ENCODE assay signal across 8 cellular contexts in the genomic region with DNA sequence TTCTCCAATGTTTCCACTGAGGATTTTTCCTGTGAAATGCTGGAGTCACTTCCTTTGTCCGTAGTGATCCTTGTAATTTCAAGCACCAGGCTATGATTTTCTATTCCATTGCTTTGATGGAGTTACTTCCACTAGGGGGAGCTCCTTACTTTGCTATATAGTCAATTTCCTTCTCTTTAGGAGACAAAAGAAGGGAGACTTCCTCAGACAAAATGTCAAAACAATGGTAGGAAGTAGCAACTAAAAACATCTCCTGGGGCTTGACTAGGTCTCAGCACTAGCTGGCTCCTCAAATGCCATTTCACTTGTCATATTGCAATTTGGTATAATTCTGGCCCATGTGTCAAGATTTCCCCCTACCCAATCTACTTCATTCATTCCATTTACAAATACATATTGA. TPM values are rescaled to one million over a fixed set of nuclear protein-coding genes. Genes with fewer than 3 reads are reported as not detected.
DNase-seq lines count a peak whose midpoint lies in the region; ATAC-seq, FAIRE-seq and TF ChIP-seq lines count a peak whose summit lies in the region.

No MANE protein-coding gene starts in this region.

- in situ Hi-C loops in G401 (cut with HindIII; ENCODE audit: low sequenced_read_pairs): no loop called here

- H3F3A ChIP-seq in Loucy (ENCODE audit: low read depth): no peaks in the 10 kb centered on the region
- H3F3A ChIP-seq in neural cell (ENCODE audit: insufficient read depth, low read length, poor library complexity, severe bottlenecking): no peaks in the 10 kb centered on the region

- ATAC-seq in GM21737 (IDR thresholded peaks at IDR 0.05; ENCODE audit: unreplicated experiment) (no peak), HG03139 (IDR thresholded peaks at IDR 0.05; ENCODE audit: unreplicated experiment) (no peak)

- peak overlapping the region; percentile 42 for H3K27ac ChIP-seq in neural cell (ENCODE audit: low read length)

- H3K4me1 ChIP-seq in Loucy (ENCODE audit: insufficient read depth, low read length, poor library complexity, severe bottlenecking): no peaks in the 10 kb centered on the region

- TF ChIP-seq POLR2A in erythroblast (IDR thresholded peaks at IDR 0.05; ENCODE audit: low read length): no peak

- H3K9ac ChIP-seq in Loucy (ENCODE audit: low read depth, low read length, poor library complexity, severe bottlenecking) (no peak overlapping the region), neural cell (ENCODE audit: low read length) (no peak overlapping the region)

- TF ChIP-seq CTCF in Loucy (conservative IDR thresholded peaks at IDR 0.05; ENCODE audit: low read length) (peak; percentile 65), neural cell (IDR thresholded peaks at IDR 0.05; ENCODE audit: poor library complexity, severe bottlenecking) (peak; percentile 81)

- H3K79me2 ChIP-seq in Loucy (ENCODE audit: insufficient read depth, low read length): no peaks in the 10 kb centered on the region
- no peaks in the 10 kb centered on the region for H3K79me2 ChIP-seq in neural cell (replicated peaks; ENCODE audit: insufficient read depth, low read length)

- H3K9me2 ChIP-seq in Loucy (replicated peaks; ENCODE audit: low read depth, low read length) (no peaks in the 10 kb centered on the region), neural cell (ENCODE audit: insufficient read depth, low read length) (no peaks in the 10 kb centered on the region)

- H4K20me1 ChIP-seq in Loucy (ENCODE audit: insufficient read depth, low read length, poor library complexity, severe bottlenecking) (no peaks in the 10 kb centered on the region), neural cell (ENCODE audit: insufficient read depth) (no peaks in the 10 kb centered on the region)

- TF ChIP-seq RAD21 in neural cell (conservative IDR thresholded peaks at IDR 0.05): peak; percentile 78

- peak; percentile 63 for TF ChIP-seq EP300 in neural cell (conservative IDR thresholded peaks at IDR 0.05; ENCODE audit: poor library complexity, severe bottlenecking)

- FAIRE-seq in RCC 7860 (lab: Jason Lieb, UNC): no peak

- H3K9me3 ChIP-seq in Loucy (ENCODE audit: insufficient read depth, low read depth, low read length): no peaks in the 10 kb centered on the region
- H3K9me3 ChIP-seq in neural cell (ENCODE audit: low read length): no peaks in the 10 kb centered on the region

- peak; percentile 82 for DNase-seq in G401 (ENCODE audit: low spot score)
- peak; percentile 14 for DNase-seq in RCC 7860 (ENCODE audit: low spot score)
- peak; percentile 14 to 42 for DNase-seq in erythroblast (lab: John Stamatoyannopoulos, UW)
- DNase-seq in occipital lobe (lab: John Stamatoyannopoulos, UW): no peak

- no peak overlapping the region for H3K4me2 ChIP-seq in Loucy (ENCODE audit: low read depth, low read length, poor library complexity, severe bottlenecking)
- no peak overlapping the region for H3K4me2 ChIP-seq in neural cell (ENCODE audit: low read length)

- H3K27me3 ChIP-seq in Loucy (ENCODE audit: insufficient read depth, low read length, poor library complexity, severe bottlenecking): no peaks in the 10 kb centered on the region
- H3K27me3 ChIP-seq in neural cell (ENCODE audit: insufficient read depth, low read depth, low read length): no peaks in the 10 kb centered on the region

- H3K36me3 ChIP-seq in Loucy (ENCODE audit: insufficient read depth, low read length) (no peaks in the 10 kb centered on the region), neural cell (ENCODE audit: insufficient read depth, low read length) (no peaks in the 10 kb centered on the region)

- H2AFZ ChIP-seq in Loucy (ENCODE audit: low read length): peak overlapping the region; percentile 81; the same call in 1 of the 2 replicates
- no peak overlapping the region for H2AFZ ChIP-seq in neural cell (ENCODE audit: low read depth, low read length)

- H3K4me3 ChIP-seq in Loucy (ENCODE audit: low read length, poor library complexity, severe bottlenecking) (no peak overlapping the region), neural cell (ENCODE audit: low read length) (no peak overlapping the region)

TF ChIP-seq in neural cell, 6 proteins besides CTCF, POLR2A, EP300 and RAD21:
- TF ChIP-seq MXI1 (conservative IDR thresholded peaks at IDR 0.05; ENCODE audit: poor library complexity, severe bottlenecking): no peak
- no peak for TF ChIP-seq TAF1 (IDR thresholded peaks at IDR 0.05; ENCODE audit: low read depth)
- TF ChIP-seq POLR2AphosphoS5 (IDR thresholded peaks at IDR 0.05): peak; percentile 40
- TF ChIP-seq EZH2 (IDR thresholded peaks at IDR 0.05; ENCODE audit: borderline replicate concordance, insufficient read depth, low read length, poor library complexity, severe bottlenecking): no peak
- TF ChIP-seq SMC3 (conservative IDR thresholded peaks at IDR 0.05; ENCODE audit: poor library complexity): peak; percentile 70

RNA-seq across cellular contexts. Expression of a gene that starts 24.1 kb away (rescaled TPM):
- total RNA-seq in G401 (2014; rRNA removed; shearing (Covaris generic)): not detected in 2 replicates
- polyA plus RNA-seq in neural cell: 146 and 167 TPM in 2 replicates
- 97.7 and 101 TPM in 2 replicates for polyA minus RNA-seq in neural cell
- total RNA-seq in occipital lobe: 23.2 TPM

Comparison
In these comparisons a context has a peak if more than half of its experiments do, and no peak if none do; other contexts are left out.
1. RNA of a gene that starts 24.1 kb away (total RNA-seq): 23.2 TPM in occipital lobe (single experiment); not detected in G401; every median in the first group is over 10 times any median in the second.